Comparison of ENCODE assay signal across 8 cellular contexts in the genomic region with DNA sequence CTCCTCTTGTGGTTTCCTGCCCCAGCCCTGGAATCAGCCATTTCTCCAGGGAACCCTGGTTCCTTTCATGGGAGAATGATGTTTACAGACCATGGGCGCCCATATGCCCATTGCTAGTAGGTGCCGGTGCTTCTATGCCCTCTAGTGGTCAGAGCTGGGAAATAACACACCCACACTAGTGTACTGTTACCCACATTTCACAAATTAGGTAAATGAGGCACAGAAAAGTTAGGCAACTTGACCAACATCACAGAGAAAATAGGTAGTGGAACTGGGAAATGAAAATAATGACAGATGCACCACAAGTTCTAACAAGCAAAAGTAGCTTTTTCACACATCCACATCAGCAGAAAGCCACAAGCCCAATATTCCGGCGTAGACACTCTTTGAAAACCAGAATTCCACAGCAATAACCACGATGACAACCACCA. TPM values are rescaled to one million over a fixed set of nuclear protein-coding genes. Genes with fewer than 3 reads are reported as not detected.
A peak's percentile ranks its signal among the peaks of the same experiment; 100 is the strongest.
DNase-seq lines count a peak whose midpoint lies in the region; ATAC-seq and TF ChIP-seq lines count a peak whose summit lies in the region.

No MANE protein-coding gene starts in this region.

- no peaks in the 10 kb centered on the region for H3K9me3 Mint-ChIP-seq in activated naive CD4-positive, alpha-beta T cell treated with anti-CD3 and anti-CD28 coated beads, Interleukin-2, amount 10 ng/mL, durations not matched to agents 7 days and 5 days

- intact Hi-C loops in right cardiac atrium (cut with DNase I): no loop called here

- H3K27ac ChIP-seq in RWPE1 (no peak overlapping the region), right cardiac atrium (ENCODE audit: low read length) (no peak overlapping the region)

- H3K4me1 Mint-ChIP-seq in activated naive CD4-positive, alpha-beta T cell treated with anti-CD3 and anti-CD28 coated beads, Interleukin-2, amount 10 ng/mL, durations not matched to agents 7 days and 5 days: no peaks in the 10 kb centered on the region

- H3K36me3 Mint-ChIP-seq in activated naive CD4-positive, alpha-beta T cell treated with anti-CD3 and anti-CD28 coated beads, Interleukin-2, amount 10 ng/mL, durations not matched to agents 7 days and 5 days: no peaks in the 10 kb centered on the region

- ATAC-seq in right cardiac atrium (peak; percentile 71 to 79), GM21717 (IDR thresholded peaks at IDR 0.05; ENCODE audit: unreplicated experiment) (no peak), GM21737 (IDR thresholded peaks at IDR 0.05; ENCODE audit: unreplicated experiment) (no peak)

- CTCF ChIA-PET in RWPE1 (lab: Yijun Ruan, JAX): interaction anchor here (0.5 to 1.5 kb wide), 16 partner anchors 11 to 1849 kb away, joined by 3 to 9 read pairs (median 3); no protein-coding TSS in a partner anchor
- CTCF ChIA-PET in activated naive CD4-positive, alpha-beta T cell treated with anti-CD3 and anti-CD28 coated beads, Interleukin-2, amount 10 ng/mL, durations not matched to agents 7 days and 5 days (lab: Charles Lee): interaction anchor here (0.6 to 6.1 kb wide), 23 partner anchors 8 to 586 kb away, joined by 3 to 158 read pairs (median 6); no protein-coding TSS in a partner anchor

- 44% methylated on average over 5 of the region's 5 CpGs for WGBS in right cardiac atrium

- H3K27ac Mint-ChIP-seq in activated naive CD4-positive, alpha-beta T cell treated with anti-CD3 and anti-CD28 coated beads, Interleukin-2, amount 10 ng/mL, durations not matched to agents 7 days and 5 days: no peak overlapping the region

- H3K27me3 ChIP-seq in MG63 (peaks cover 33% of the 10 kb centered on the region), right cardiac atrium (ENCODE audit: control insufficient read depth, insufficient read depth) (peaks cover 4% of the 10 kb centered on the region)

- H3K4me3 Mint-ChIP-seq in activated naive CD4-positive, alpha-beta T cell treated with anti-CD3 and anti-CD28 coated beads, Interleukin-2, amount 10 ng/mL, durations not matched to agents 7 days and 5 days: no peak overlapping the region

- POLR2A ChIA-PET in RWPE1 (lab: Yijun Ruan, JAX; ENCODE audit: low non-redundant PET): no interaction called here

- peak; percentile 90 for TF ChIP-seq CTCF in RWPE1 (conservative IDR thresholded peaks at IDR 0.05; ENCODE audit: low read depth)

- DNase-seq in ELF-1 (ENCODE audit: low read depth, low spot score) (peak; percentile 23), MG63 (peak; percentile 37), RWPE1 (ENCODE audit: low spot score) (no peak), right cardiac atrium (no peak)
- DNase-seq in activated naive CD4-positive, alpha-beta T cell treated with anti-CD3 and anti-CD28 coated beads, Interleukin-2, amount 10 ng/mL, durations not matched to agents 7 days and 5 days: peak; percentile 75
- DNase-seq in stimulated activated CD4-positive, alpha-beta T cell treated with anti-CD3 and anti-CD28 coated beads, Interleukin-12 subunit alpha, Interleukin-12 subunit beta, amount 100 ng/mL, for 48 hours (ENCODE audit: low read depth in 2 of 3, low spot score in 1 of 3): peak; percentile 33 to 73 (median 50)

- no peak overlapping the region for H3K4me3 ChIP-seq in MG63
- no peak overlapping the region for H3K4me3 ChIP-seq in right cardiac atrium (ENCODE audit: low read length)

- H3K27me3 Mint-ChIP-seq in activated naive CD4-positive, alpha-beta T cell treated with anti-CD3 and anti-CD28 coated beads, Interleukin-2, amount 10 ng/mL, durations not matched to agents 7 days and 5 days: peaks cover 58% of the 10 kb centered on the region

- no peaks in the 10 kb centered on the region for H3K36me3 ChIP-seq in MG63

- H3K4me1 ChIP-seq in right cardiac atrium (ENCODE audit: control insufficient read depth, insufficient read depth, low read length): no peaks in the 10 kb centered on the region

- no peaks in the 10 kb centered on the region for H3K9me3 ChIP-seq in MG63
- H3K9me3 ChIP-seq in right cardiac atrium (ENCODE audit: control insufficient read depth, low read length): no peaks in the 10 kb centered on the region

RNA-seq across cellular contexts. Expression of gene CEACAM3, which starts 1.3 kb away (rescaled TPM):
- not detected in 2 replicates for total RNA-seq in MG63 (2014; rRNA removed; shearing (Covaris generic); ENCODE audit: low replicate concordance)
- under 1 TPM in 2 of 4 donors, not detected in 2; 0.29 to 0.59 TPM for total RNA-seq in right cardiac atrium
- 0.07 TPM for polyA plus RNA-seq in right cardiac atrium

RNA-seq across cellular contexts. Expression of gene CEACAM6, which starts 39.7 kb away (rescaled TPM):
- total RNA-seq in MG63 (2014; rRNA removed; shearing (Covaris generic); ENCODE audit: low replicate concordance): not detected in 2 replicates
- under 1 TPM in 1 of 4 donors, not detected in 3; 0.36 TPM for total RNA-seq in right cardiac atrium
- not detected for polyA plus RNA-seq in right cardiac atrium

RNA-seq across cellular contexts. Expression of gene LYPD4, which starts 49.4 kb away (rescaled TPM):
- not detected in 2 replicates for total RNA-seq in MG63 (2014; rRNA removed; shearing (Covaris generic); ENCODE audit: low replicate concordance)
- total RNA-seq in right cardiac atrium: not detected
- polyA plus RNA-seq in right cardiac atrium: not detected

RNA-seq across cellular contexts. Expression of gene DMRTC2, which starts 49.8 kb away (rescaled TPM):
- not detected in 2 replicates for total RNA-seq in MG63 (2014; rRNA removed; shearing (Covaris generic); ENCODE audit: low replicate concordance)
- not detected for total RNA-seq in right cardiac atrium
- polyA plus RNA-seq in right cardiac atrium: not detected

Comparison
In these comparisons a context has a peak if more than half of its experiments do, and no peak if none do; other contexts are left out.
1. DNase-seq: peak in ELF-1 (single experiment), MG63 (single experiment), activated naive CD4-positive, alpha-beta T cell treated with anti-CD3 and anti-CD28 coated beads, Interleukin-2, amount 10 ng/mL, durations not matched to agents 7 days and 5 days (single experiment) and stimulated activated CD4-positive, alpha-beta T cell treated with anti-CD3 and anti-CD28 coated beads, Interleukin-12 subunit alpha, Interleukin-12 subunit beta, amount 100 ng/mL, for 48 hours (3 of 3); none in RWPE1 (single experiment) and right cardiac atrium (0 of 3).
2. ATAC-seq: peak in right cardiac atrium (2 of 2); none in GM21717 (single experiment) and GM21737 (single experiment).